ENCODE assay signal across 12 cellular contexts in genomic region chr12:12909228-12909994, GRCh38. TPM values are rescaled to one million over a fixed set of nuclear protein-coding genes. Genes with fewer than 3 reads are reported as not detected.
DNase-seq lines count a peak whose midpoint lies in the region; ATAC-seq and TF ChIP-seq lines count a peak whose summit lies in the region.
"Had no signal": no experiment of that assay in that cellular context is flagged by ENCODE, and none has a peak within 500 bp of the region (broad histone marks: within the 10 kb centered on the region; RNA-seq: fewer than 3 reads in every experiment).

No MANE protein-coding gene starts in this region.

- H3K27ac ChIP-seq in DOHH2 (ENCODE audit: low read depth, low read length), result no peak overlapping the region
- H3K27ac ChIP-seq in Peyer's patch, result peak overlapping the region in 3 of 4 donors; percentile 30 to 88 (median 87)
- no peak overlapping the region for H3K27ac ChIP-seq in naive thymus-derived CD4-positive, alpha-beta T cell (ENCODE audit: low read depth, low read length)

- POLR2A ChIA-PET in naive thymus-derived CD4-positive, alpha-beta T cell (lab: Charles Lee), result no interaction called here

- peak overlapping the region; percentile 39 for H3K4me2 ChIP-seq in DOHH2 (ENCODE audit: low read length)

- peak; percentile 62 for ATAC-seq in HG02610 (IDR thresholded peaks at IDR 0.05; ENCODE audit: unreplicated experiment)
- peak; percentile 44 for ATAC-seq in naive thymus-derived CD4-positive, alpha-beta T cell
- no peak for ATAC-seq in left lobe of liver
- no peak for ATAC-seq in HG02571 (IDR thresholded peaks at IDR 0.05; ENCODE audit: unreplicated experiment)

- TF ChIP-seq CTCF in DOHH2 (IDR thresholded peaks at IDR 0.05; ENCODE audit: low read depth, low read length, poor library complexity, severe bottlenecking), result no peak
- no peak for TF ChIP-seq CTCF in Peyer's patch (IDR thresholded peaks at IDR 0.05)

- no peaks in the 10 kb centered on the region for H3K36me3 Mint-ChIP-seq in naive thymus-derived CD4-positive, alpha-beta T cell

- H3K4me3 ChIP-seq in DOHH2 (ENCODE audit: low read length), result 0 out of 2 replicates have a peak overlapping the region, but pooled peaks have one; percentile 18
- H3K4me3 ChIP-seq in Peyer's patch, result no peak overlapping the region
- no peak overlapping the region for H3K4me3 ChIP-seq in naive thymus-derived CD4-positive, alpha-beta T cell (ENCODE audit: low read length)

- CTCF ChIA-PET in naive thymus-derived CD4-positive, alpha-beta T cell (lab: Charles Lee), result interaction anchor here (0.9 kb wide), 1 partner anchor 302 kb away, joined by 3 read pairs; no protein-coding TSS in a partner anchor

- DNase-seq in Peyer's patch (peak in 1 of 3 donors; percentile 36), left lobe of liver (ENCODE audit: low spot score) (no peak), medulla oblongata (ENCODE audit: extremely low spot score) (no peak), mesenteric fat pad (ENCODE audit: low spot score) (no peak)
- DNase-seq in naive thymus-derived CD4-positive, alpha-beta T cell, result peak in 1 of 9 donors; percentile 6
- DNase-seq: NCI-H187 had no signal

- H3K9me3 Mint-ChIP-seq in naive thymus-derived CD4-positive, alpha-beta T cell, result no peaks in the 10 kb centered on the region

- H3K9me3 ChIP-seq in DOHH2 (ENCODE audit: control insufficient read depth, insufficient read depth, low read length), result no peaks in the 10 kb centered on the region
- no peaks in the 10 kb centered on the region for H3K9me3 ChIP-seq in Peyer's patch
- no peaks in the 10 kb centered on the region for H3K9me3 ChIP-seq in naive thymus-derived CD4-positive, alpha-beta T cell (ENCODE audit: control insufficient read depth in 2 of 3, low read length in 3 of 3)

- no peaks in the 10 kb centered on the region for H4K20me1 ChIP-seq in DOHH2 (ENCODE audit: control insufficient read depth, insufficient read depth, low read depth, low read length)

- no peaks in the 10 kb centered on the region for H3K9me2 ChIP-seq in DOHH2 (replicated peaks; ENCODE audit: control insufficient read depth, low read length)

- peak overlapping the region in 8 of 10 donors; percentile 1 to 69 (median 48) for H3K4me3 Mint-ChIP-seq in naive thymus-derived CD4-positive, alpha-beta T cell

- H3K27me3 Mint-ChIP-seq in naive thymus-derived CD4-positive, alpha-beta T cell, result peaks cover 0 to 13% (median 0%) of the 10 kb centered on the region in 5 donors

- TF ChIP-seq POLR2A in Peyer's patch (IDR thresholded peaks at IDR 0.05), result no peak

- H3K4me1 Mint-ChIP-seq in naive thymus-derived CD4-positive, alpha-beta T cell, result peaks cover 17 to 25% (median 22%) of the 10 kb centered on the region in 7 donors

- no peaks in the 10 kb centered on the region for H3K36me3 ChIP-seq in DOHH2 (ENCODE audit: control insufficient read depth, low read length)
- H3K36me3 ChIP-seq in Peyer's patch, result peaks cover 0 to 7% (median 0%) of the 10 kb centered on the region in 3 donors
- H3K36me3 ChIP-seq in naive thymus-derived CD4-positive, alpha-beta T cell (ENCODE audit: control insufficient read depth in 2 of 3, insufficient read depth in 3 of 3, low read length in 3 of 3), result no peaks in the 10 kb centered on the region

- H3K4me1 ChIP-seq in DOHH2 (ENCODE audit: control insufficient read depth, low read length) (peaks cover 21% of the 10 kb centered on the region), Peyer's patch (peaks cover 0 to 38% (median 4%) of the 10 kb centered on the region in 4 donors)
- peaks cover 0 to 14% of the 10 kb centered on the region in 2 donors for H3K4me1 ChIP-seq in naive thymus-derived CD4-positive, alpha-beta T cell (ENCODE audit: control insufficient read depth in 2 of 2, insufficient read depth in 2 of 2, low read length in 2 of 2)

- H3K27ac Mint-ChIP-seq in naive thymus-derived CD4-positive, alpha-beta T cell, result peak overlapping the region; percentile 10 to 91 (median 50)

- H3F3A ChIP-seq in DOHH2 (ENCODE audit: control insufficient read depth, insufficient read depth), result no peaks in the 10 kb centered on the region

- H3K27me3 ChIP-seq in DOHH2 (ENCODE audit: control insufficient read depth, low read length) (peaks cover 5% of the 10 kb centered on the region; the same call in 1 of the 2 replicates), Peyer's patch (no peaks in the 10 kb centered on the region)
- no peaks in the 10 kb centered on the region for H3K27me3 ChIP-seq in naive thymus-derived CD4-positive, alpha-beta T cell (ENCODE audit: control insufficient read depth in 2 of 2, insufficient read depth in 2 of 2, low read length in 2 of 2)

- intact Hi-C loops in naive thymus-derived CD4-positive, alpha-beta T cell (cut with micrococcal nuclease), result no loop called here

- H3K79me2 ChIP-seq in DOHH2 (ENCODE audit: control insufficient read depth, low read length), result no peaks in the 10 kb centered on the region

RNA-seq across cellular contexts. Expression of gene GPRC5A, which starts 18.0 kb away (rescaled TPM):
- 100 to 1,000 TPM in 1 of 4 donors, 10 to 100 TPM in 3; 16.5 to 106 (median 91.1) TPM for total RNA-seq in Peyer's patch
- under 1 TPM in 4 of 5 experiments, not detected in 1; 0.05 to 0.93 (median 0.15) TPM for total RNA-seq in naive thymus-derived CD4-positive, alpha-beta T cell
- under 1 TPM in 1 of 2 donors, not detected in 1; 0.06 TPM for polyA plus RNA-seq in naive thymus-derived CD4-positive, alpha-beta T cell
- total RNA-seq in left lobe of liver, result 0.73 TPM
- total RNA-seq in mesenteric fat pad, result 41.5 TPM

RNA-seq across cellular contexts. Expression of gene GPRC5D, which starts 42.6 kb away (rescaled TPM):
- total RNA-seq in Peyer's patch (1 to 10 TPM in 1 of 4 donors, not detected in 3; 1.3 TPM), left lobe of liver (not detected), mesenteric fat pad (not detected)
- total RNA-seq in naive thymus-derived CD4-positive, alpha-beta T cell, result under 1 TPM in 1 of 5 experiments, not detected in 4; 0.29 TPM
- polyA plus RNA-seq in naive thymus-derived CD4-positive, alpha-beta T cell, result under 1 TPM in 1 of 2 donors, not detected in 1; 0.83 TPM
- total RNA-seq: H4 had no signal
- polyA plus RNA-seq: aorta, neural cell had no signal

Comparison
In these comparisons a context has a peak if more than half of its experiments do, and no peak if none do; other contexts are left out.
1. H3K27ac ChIP-seq: peak in Peyer's patch (3 of 4); none in DOHH2 (single experiment) and naive thymus-derived CD4-positive, alpha-beta T cell (single experiment).
2. ATAC-seq: peak in HG02610 (single experiment) and naive thymus-derived CD4-positive, alpha-beta T cell (single experiment); none in left lobe of liver (single experiment) and HG02571 (single experiment).
3. RNA of gene GPRC5A, which starts 18.0 kb away (total RNA-seq): 16.5 to 106 TPM in Peyer's patch and 41.5 TPM in mesenteric fat pad (single experiment); 0.73 TPM in left lobe of liver (single experiment) and 0.05 to 0.93 TPM in naive thymus-derived CD4-positive, alpha-beta T cell; every median in the first group is over 4 times any median in the second.